Comparison of ENCODE assay signal across 15 cellular contexts in genomic region chr17:75219815-75220214, GRCh38. TPM values are rescaled to one million over a fixed set of nuclear protein-coding genes. Genes with fewer than 3 reads are reported as not detected.
DNase-seq lines count a peak whose midpoint lies in the region; ATAC-seq, FAIRE-seq and TF ChIP-seq lines count a peak whose summit lies in the region.
"Had no signal": no experiment of that assay in that cellular context is flagged by ENCODE, and none has a peak within 500 bp of the region (broad histone marks: within the 10 kb centered on the region; RNA-seq: fewer than 3 reads in every experiment).

No MANE protein-coding gene starts in this region.

- no peaks in the 10 kb centered on the region for H3K4me1 Mint-ChIP-seq in activated naive CD4-positive, alpha-beta T cell treated with anti-CD3 and anti-CD28 coated beads, Interleukin-2, amount 50 U/mL, for 24 hours
- peaks cover 4% of the 10 kb centered on the region for H3K4me1 Mint-ChIP-seq in CD8-positive, alpha-beta T cell (ENCODE audit: low read depth)
- H3K4me1 Mint-ChIP-seq in astrocyte (ENCODE audit: low read depth, unreplicated experiment), result no peaks in the 10 kb centered on the region
- H3K4me1 Mint-ChIP-seq in stimulated activated effector memory CD8-positive, alpha-beta T cell treated with anti-CD3 and anti-CD28 coated beads, Interleukin-12 subunit alpha, Interleukin-12 subunit beta, amount 100 ng/mL, for 72 hours, result no peaks in the 10 kb centered on the region

- H3K4me3 ChIP-seq in CD8-positive, alpha-beta T cell (ENCODE audit: low read depth, low read length), result no peak overlapping the region
- H3K4me3 ChIP-seq in astrocyte (ENCODE audit: insufficient read depth, low read depth, low read length), result no peak overlapping the region

- no peak overlapping the region for H3K27ac ChIP-seq in CD8-positive, alpha-beta T cell (ENCODE audit: low read depth, low read length)
- H3K27ac ChIP-seq in astrocyte (ENCODE audit: low read depth, low read length), result no peak overlapping the region
- H3K27ac ChIP-seq: C4-2B had no signal

- H3K4me1 ChIP-seq in CD8-positive, alpha-beta T cell (ENCODE audit: insufficient read depth, low read length), result no peaks in the 10 kb centered on the region
- no peaks in the 10 kb centered on the region for H3K4me1 ChIP-seq in astrocyte (ENCODE audit: insufficient read depth, low read length)

- H3K27ac Mint-ChIP-seq in activated naive CD4-positive, alpha-beta T cell treated with anti-CD3 and anti-CD28 coated beads, Interleukin-2, amount 50 U/mL, for 24 hours, result peak overlapping the region; percentile 51
- H3K27ac Mint-ChIP-seq in CD8-positive, alpha-beta T cell, result peak overlapping the region; percentile 22
- H3K27ac Mint-ChIP-seq in astrocyte (ENCODE audit: unreplicated experiment), result no peak overlapping the region
- peak overlapping the region; percentile 73 for H3K27ac Mint-ChIP-seq in stimulated activated effector memory CD8-positive, alpha-beta T cell treated with anti-CD3 and anti-CD28 coated beads, Interleukin-12 subunit alpha, Interleukin-12 subunit beta, amount 100 ng/mL, for 72 hours
- H3K27ac Mint-ChIP-seq: CD4-positive, alpha-beta T cell had no signal

- FAIRE-seq in astrocyte (lab: Jason Lieb, UNC), result no peak

- H3K9me3 Mint-ChIP-seq in activated naive CD4-positive, alpha-beta T cell treated with anti-CD3 and anti-CD28 coated beads, Interleukin-2, amount 50 U/mL, for 24 hours, result no peaks in the 10 kb centered on the region
- H3K9me3 Mint-ChIP-seq in CD8-positive, alpha-beta T cell, result no peaks in the 10 kb centered on the region
- no peaks in the 10 kb centered on the region for H3K9me3 Mint-ChIP-seq in astrocyte (ENCODE audit: unreplicated experiment)
- H3K9me3 Mint-ChIP-seq in stimulated activated effector memory CD8-positive, alpha-beta T cell treated with anti-CD3 and anti-CD28 coated beads, Interleukin-12 subunit alpha, Interleukin-12 subunit beta, amount 100 ng/mL, for 72 hours, result no peaks in the 10 kb centered on the region
- H3K9me3 Mint-ChIP-seq: CD4-positive, alpha-beta T cell had no signal

- no peaks in the 10 kb centered on the region for H3K9me3 ChIP-seq in CD8-positive, alpha-beta T cell (ENCODE audit: low read length)
- no peaks in the 10 kb centered on the region for H3K9me3 ChIP-seq in astrocyte (ENCODE audit: insufficient read depth, low read depth, low read length)

- H3K36me3 Mint-ChIP-seq in activated naive CD4-positive, alpha-beta T cell treated with anti-CD3 and anti-CD28 coated beads, Interleukin-2, amount 50 U/mL, for 24 hours, result peaks cover 14% of the 10 kb centered on the region
- H3K36me3 Mint-ChIP-seq in CD8-positive, alpha-beta T cell, result peaks cover 81% of the 10 kb centered on the region
- H3K36me3 Mint-ChIP-seq in astrocyte (ENCODE audit: low read depth, unreplicated experiment), result peaks cover 22% of the 10 kb centered on the region
- H3K36me3 Mint-ChIP-seq in stimulated activated effector memory CD8-positive, alpha-beta T cell treated with anti-CD3 and anti-CD28 coated beads, Interleukin-12 subunit alpha, Interleukin-12 subunit beta, amount 100 ng/mL, for 72 hours, result peaks cover 100% of the 10 kb centered on the region

- peaks cover 16% of the 10 kb centered on the region for H4K20me1 ChIP-seq in astrocyte (ENCODE audit: insufficient read depth, low read length)

- H3K9ac ChIP-seq in astrocyte (ENCODE audit: low read length), result no peak overlapping the region

- intact Hi-C loops in CD8-positive, alpha-beta T cell (cut with DNase I, micrococcal nuclease), result no loop called here

- peaks cover 8% of the 10 kb centered on the region for H3K79me2 ChIP-seq in astrocyte (ENCODE audit: insufficient read depth, low read length)

- no peak for DNase-seq in activated naive CD4-positive, alpha-beta T cell treated with anti-CD3 and anti-CD28 coated beads, Interleukin-2, amount 50 U/mL, for 16 hours
- no peak for DNase-seq in CD8-positive, alpha-beta T cell
- DNase-seq in astrocyte (ENCODE audit: low read depth), result no peak
- DNase-seq in stimulated activated effector memory CD8-positive, alpha-beta T cell treated with anti-CD3 and anti-CD28 coated beads, Interleukin-12 subunit alpha, Interleukin-12 subunit beta, amount 100 ng/mL, for 72 hours (ENCODE audit: low spot score in 2 of 2), result no peak
- no peak for DNase-seq in middle frontal gyrus (ENCODE audit: extremely low spot score, low spot score)
- no peak for DNase-seq in amniotic stem cell (lab: John Stamatoyannopoulos, UW)
- DNase-seq: ACHN; AML-193; CD4-positive, alpha-beta T cell; DMS79 treated with DMSO at 0.1 percent for 48 hours; GF-D8; GOT3; H7 had no signal

- ATAC-seq in CD8-positive, alpha-beta T cell, result no peak
- ATAC-seq in stimulated activated effector memory CD8-positive, alpha-beta T cell treated with anti-CD3 and anti-CD28 coated beads, Interleukin-12 subunit alpha, Interleukin-12 subunit beta, amount 100 ng/mL, for 72 hours, result no peak

- peaks cover 34% of the 10 kb centered on the region for H3K36me3 ChIP-seq in CD8-positive, alpha-beta T cell (ENCODE audit: insufficient read depth, low read length)
- H3K36me3 ChIP-seq in astrocyte (ENCODE audit: insufficient read depth, low read length), result peaks cover 37% of the 10 kb centered on the region

- TF ChIP-seq CTCF in CD8-positive, alpha-beta T cell (IDR thresholded peaks at IDR 0.05), result no peak
- TF ChIP-seq CTCF in astrocyte (IDR thresholded peaks at IDR 0.05; ENCODE audit: insufficient read depth, low read depth, low read length), result no peak

- CTCF ChIA-PET in CD8-positive, alpha-beta T cell (lab: Charles Lee), result interaction anchor here (0.5 to 1.8 kb wide), 5 partner anchors 14 to 200 kb away, joined by 3 to 9 read pairs (median 3); partner anchors contain the start of gene NUP85

- H3K27me3 Mint-ChIP-seq in activated naive CD4-positive, alpha-beta T cell treated with anti-CD3 and anti-CD28 coated beads, Interleukin-2, amount 50 U/mL, for 24 hours, result no peaks in the 10 kb centered on the region
- no peaks in the 10 kb centered on the region for H3K27me3 Mint-ChIP-seq in CD8-positive, alpha-beta T cell (ENCODE audit: low read depth)
- H3K27me3 Mint-ChIP-seq in astrocyte (ENCODE audit: low read depth, unreplicated experiment), result no peaks in the 10 kb centered on the region
- H3K27me3 Mint-ChIP-seq: CD4-positive, alpha-beta T cell had no signal

- H3K27me3 ChIP-seq in CD8-positive, alpha-beta T cell (ENCODE audit: insufficient read depth, low read length), result no peaks in the 10 kb centered on the region
- H3K27me3 ChIP-seq in astrocyte (ENCODE audit: insufficient read depth, low read length), result no peaks in the 10 kb centered on the region

- H3K4me3 Mint-ChIP-seq in activated naive CD4-positive, alpha-beta T cell treated with anti-CD3 and anti-CD28 coated beads, Interleukin-2, amount 50 U/mL, for 24 hours, result no peak overlapping the region
- no peak overlapping the region for H3K4me3 Mint-ChIP-seq in CD8-positive, alpha-beta T cell
- peak overlapping the region; percentile 57 for H3K4me3 Mint-ChIP-seq in astrocyte (ENCODE audit: unreplicated experiment)
- no peak overlapping the region for H3K4me3 Mint-ChIP-seq in stimulated activated effector memory CD8-positive, alpha-beta T cell treated with anti-CD3 and anti-CD28 coated beads, Interleukin-12 subunit alpha, Interleukin-12 subunit beta, amount 100 ng/mL, for 72 hours
- H3K4me3 Mint-ChIP-seq: CD4-positive, alpha-beta T cell had no signal

- H3K4me2 ChIP-seq in astrocyte (ENCODE audit: low read length), result no peak overlapping the region

- no peak overlapping the region for H2AFZ ChIP-seq in astrocyte (ENCODE audit: low read depth, low read length)

- POLR2A ChIA-PET in CD8-positive, alpha-beta T cell (lab: Charles Lee), result interaction anchor here (0.6 kb wide), 1 partner anchor 11 kb away, joined by 3 read pairs; no protein-coding TSS in a partner anchor

RNA-seq across cellular contexts. Expression of gene NUP85, which starts 14.3 kb away (rescaled TPM):
- 10 to 100 TPM; 57.4 to 65.3 TPM for total RNA-seq in CD8-positive, alpha-beta T cell
- total RNA-seq in astrocyte, result 37.3 and 44.3 TPM in 2 replicates

RNA-seq across cellular contexts. Expression of gene SUMO2, which starts 37.1 kb away (rescaled TPM):
- total RNA-seq in CD8-positive, alpha-beta T cell, result 100 to 1,000 TPM; 192 to 203 TPM
- total RNA-seq in astrocyte, result 413 and 449 TPM in 2 replicates

RNA-seq across cellular contexts. Expression of gene GGA3, which starts 41.6 kb away (rescaled TPM):
- total RNA-seq in CD8-positive, alpha-beta T cell, result 100 to 1,000 TPM; 103 to 107 TPM
- total RNA-seq in astrocyte, result 25.3 and 28.5 TPM in 2 replicates

RNA-seq across cellular contexts. Expression of gene MRPS7, which starts 41.9 kb away (rescaled TPM):
- total RNA-seq in CD8-positive, alpha-beta T cell, result 10 to 100 TPM; 42.0 to 43.9 TPM
- 50.0 and 55.0 TPM in 2 replicates for total RNA-seq in astrocyte

RNA-seq across cellular contexts. Expression of gene MIF4GD, which starts 51.2 kb away (rescaled TPM):
- total RNA-seq in CD8-positive, alpha-beta T cell, result 10 to 100 TPM; 30.9 to 32.7 TPM
- 3.9 and 5.0 TPM in 2 replicates for total RNA-seq in astrocyte
